ENCODE assay signal across 8 cellular contexts in genomic region chr19:45038931-45039893, GRCh38. TPM values are rescaled to one million over a fixed set of nuclear protein-coding genes. Genes with fewer than 3 reads are reported as not detected.
A peak's percentile ranks its signal among the peaks of the same experiment; 100 is the strongest.
DNase-seq lines count a peak whose midpoint lies in the region; ATAC-seq and TF ChIP-seq lines count a peak whose summit lies in the region.

Gene CLASRP (plus strand): TSS chr19:45039045. CDS start chr19:45040213, 1,168 bp downstream.

- ATAC-seq in GM19025 (IDR thresholded peaks at IDR 0.05; ENCODE audit: low read depth, unreplicated experiment): peak; percentile 88
- peak; percentile 88 for ATAC-seq in HG03342 (IDR thresholded peaks at IDR 0.05; ENCODE audit: unreplicated experiment)
- peak; percentile 98 for ATAC-seq in left colon

- peak; percentile 41 for DNase-seq in AG09309 (ENCODE audit: low read depth)
- peak; percentile 72 for DNase-seq in NCI-H446 treated with DMSO at 0.1 percent for 48 hours (lab: John Stamatoyannopoulos, UW)
- peak; percentile 85 to 86 for DNase-seq in activated CD4-positive, alpha-beta T cell treated with anti-CD3 and anti-CD28 coated beads for 4 hours
- peak; percentile 92 to 94 for DNase-seq in left colon
- peak; percentile 82 to 85 for DNase-seq in stimulated activated CD4-positive, alpha-beta T cell treated with anti-CD3 and anti-CD28 coated beads, Interleukin-1b, Interleukin-23, amount 100 ng/mL, for 4 hours (ENCODE audit: low read depth in 2 of 2)

- peak within 1 kb of the TSS; percentile 93 for H3K27ac ChIP-seq in cingulate gyrus (ENCODE audit: low read depth, low read length)

- TF ChIP-seq CTCF in AG09309 (IDR thresholded peaks at IDR 0.05; ENCODE audit: control insufficient read depth, insufficient read depth, low read depth, low read length, missing control alignments): no peak

- H3K4me3 ChIP-seq in AG09309 (ENCODE audit: control insufficient read depth, low read depth, low read length): peak within 1 kb of the TSS; percentile 68

- intact Hi-C loops in left colon (cut with DNase I, micrococcal nuclease): no loop called here

RNA-seq across cellular contexts. Expression of gene CLASRP, which starts in this region (rescaled TPM):
- total RNA-seq in left colon: 10 to 100 TPM; 65.3 to 92.8 TPM

Comparison
In these comparisons a context has a peak if more than half of its experiments do, and no peak if none do; other contexts are left out.
1. Peak in every context shown above with its lines: DNase-seq, ATAC-seq, H3K4me3 ChIP-seq and H3K27ac ChIP-seq.
2. DNase-seq: peak in every context shown above with its lines; median percentile 93 in left colon; 86 in activated CD4-positive, alpha-beta T cell treated with anti-CD3 and anti-CD28 coated beads for 4 hours; 84 in stimulated activated CD4-positive, alpha-beta T cell treated with anti-CD3 and anti-CD28 coated beads, Interleukin-1b, Interleukin-23, amount 100 ng/mL, for 4 hours; 72 in NCI-H446 treated with DMSO at 0.1 percent for 48 hours; 41 in AG09309.